In the genomic region with DNA sequence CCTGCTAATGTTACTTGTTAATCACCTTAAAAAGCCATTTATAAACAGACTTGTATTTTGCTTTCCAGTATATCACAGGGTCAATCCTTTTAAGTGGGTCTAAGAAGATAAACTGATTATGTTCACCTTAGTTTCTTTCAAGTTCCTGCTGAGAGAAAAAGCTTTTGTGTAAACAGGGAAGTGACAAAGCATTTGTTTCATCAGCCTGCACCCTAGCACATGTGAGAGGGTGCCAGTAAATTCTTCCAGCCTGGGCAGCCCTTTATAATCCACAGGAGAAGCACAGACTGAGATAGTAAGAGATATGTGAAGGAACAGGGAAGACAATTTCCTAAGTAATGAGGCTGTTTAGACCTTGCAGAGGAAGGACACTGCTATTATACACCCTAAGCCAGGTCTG, we compare ENCODE assay signal across 2 cellular contexts.
TF ChIP-seq lines count a peak whose summit lies in the region.

No MANE protein-coding gene starts in this region.

TF ChIP-seq in HEK293, 187 proteins besides CTCF, POLR2A, EP300 and RAD21:
- TF ChIP-seq ZNF10 (tag by site-specific recombination; IDR thresholded peaks at IDR 0.05) = no peak
- TF ChIP-seq, protein P1, sequence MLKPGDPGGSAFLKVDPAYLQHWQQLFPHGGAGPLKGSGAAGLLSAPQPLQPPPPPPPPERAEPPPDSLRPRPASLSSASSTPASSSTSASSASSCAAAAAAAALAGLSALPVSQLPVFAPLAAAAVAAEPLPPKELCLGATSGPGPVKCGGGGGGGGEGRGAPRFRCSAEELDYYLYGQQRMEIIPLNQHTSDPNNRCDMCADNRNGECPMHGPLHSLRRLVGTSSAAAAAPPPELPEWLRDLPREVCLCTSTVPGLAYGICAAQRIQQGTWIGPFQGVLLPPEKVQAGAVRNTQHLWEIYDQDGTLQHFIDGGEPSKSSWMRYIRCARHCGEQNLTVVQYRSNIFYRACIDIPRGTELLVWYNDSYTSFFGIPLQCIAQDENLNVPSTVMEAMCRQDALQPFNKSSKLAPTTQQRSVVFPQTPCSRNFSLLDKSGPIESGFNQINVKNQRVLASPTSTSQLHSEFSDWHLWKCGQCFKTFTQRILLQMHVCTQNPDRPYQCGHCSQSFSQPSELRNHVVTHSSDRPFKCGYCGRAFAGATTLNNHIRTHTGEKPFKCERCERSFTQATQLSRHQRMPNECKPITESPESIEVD (tag by site-specific recombination; IDR thresholded peaks at IDR 0.05) = 0 out of 2 replicates have a peak, but pooled peaks have one; percentile 11

TF ChIP-seq in HepG2, 621 proteins besides CTCF, POLR2A, EP300 and RAD21:
- TF ChIP-seq SMYD3 (CRISPR knock-in tag; IDR thresholded peaks at IDR 0.05) (no peak), ZNF713 (CRISPR knock-in tag; IDR thresholded peaks at IDR 0.05) (no peak), ZNF18 (CRISPR knock-in tag; IDR thresholded peaks at IDR 0.05; ENCODE audit: insufficient replicate concordance) (no peak), ZNF589 (CRISPR knock-in tag; conservative IDR thresholded peaks at IDR 0.05) (no peak), THYN1 (CRISPR knock-in tag; IDR thresholded peaks at IDR 0.05; ENCODE audit: borderline replicate concordance, low read depth) (no peak)
- TF ChIP-seq, protein P2, sequence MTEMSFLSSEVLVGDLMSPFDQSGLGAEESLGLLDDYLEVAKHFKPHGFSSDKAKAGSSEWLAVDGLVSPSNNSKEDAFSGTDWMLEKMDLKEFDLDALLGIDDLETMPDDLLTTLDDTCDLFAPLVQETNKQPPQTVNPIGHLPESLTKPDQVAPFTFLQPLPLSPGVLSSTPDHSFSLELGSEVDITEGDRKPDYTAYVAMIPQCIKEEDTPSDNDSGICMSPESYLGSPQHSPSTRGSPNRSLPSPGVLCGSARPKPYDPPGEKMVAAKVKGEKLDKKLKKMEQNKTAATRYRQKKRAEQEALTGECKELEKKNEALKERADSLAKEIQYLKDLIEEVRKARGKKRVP (CRISPR knock-in tag; IDR thresholded peaks at IDR 0.05) = peak in 1 of 2 experiments; percentile 50; a peak in 1 of 4 replicates
- TF ChIP-seq, protein P3, sequence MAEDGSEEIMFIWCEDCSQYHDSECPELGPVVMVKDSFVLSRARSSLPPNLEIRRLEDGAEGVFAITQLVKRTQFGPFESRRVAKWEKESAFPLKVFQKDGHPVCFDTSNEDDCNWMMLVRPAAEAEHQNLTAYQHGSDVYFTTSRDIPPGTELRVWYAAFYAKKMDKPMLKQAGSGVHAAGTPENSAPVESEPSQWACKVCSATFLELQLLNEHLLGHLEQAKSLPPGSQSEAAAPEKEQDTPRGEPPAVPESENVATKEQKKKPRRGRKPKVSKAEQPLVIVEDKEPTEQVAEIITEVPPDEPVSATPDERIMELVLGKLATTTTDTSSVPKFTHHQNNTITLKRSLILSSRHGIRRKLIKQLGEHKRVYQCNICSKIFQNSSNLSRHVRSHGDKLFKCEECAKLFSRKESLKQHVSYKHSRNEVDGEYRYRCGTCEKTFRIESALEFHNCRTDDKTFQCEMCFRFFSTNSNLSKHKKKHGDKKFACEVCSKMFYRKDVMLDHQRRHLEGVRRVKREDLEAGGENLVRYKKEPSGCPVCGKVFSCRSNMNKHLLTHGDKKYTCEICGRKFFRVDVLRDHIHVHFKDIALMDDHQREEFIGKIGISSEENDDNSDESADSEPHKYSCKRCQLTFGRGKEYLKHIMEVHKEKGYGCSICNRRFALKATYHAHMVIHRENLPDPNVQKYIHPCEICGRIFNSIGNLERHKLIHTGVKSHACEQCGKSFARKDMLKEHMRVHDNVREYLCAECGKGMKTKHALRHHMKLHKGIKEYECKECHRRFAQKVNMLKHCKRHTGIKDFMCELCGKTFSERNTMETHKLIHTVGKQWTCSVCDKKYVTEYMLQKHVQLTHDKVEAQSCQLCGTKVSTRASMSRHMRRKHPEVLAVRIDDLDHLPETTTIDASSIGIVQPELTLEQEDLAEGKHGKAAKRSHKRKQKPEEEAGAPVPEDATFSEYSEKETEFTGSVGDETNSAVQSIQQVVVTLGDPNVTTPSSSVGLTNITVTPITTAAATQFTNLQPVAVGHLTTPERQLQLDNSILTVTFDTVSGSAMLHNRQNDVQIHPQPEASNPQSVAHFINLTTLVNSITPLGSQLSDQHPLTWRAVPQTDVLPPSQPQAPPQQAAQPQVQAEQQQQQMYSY (CRISPR knock-in tag; IDR thresholded peaks at IDR 0.05) = no peak
- TF ChIP-seq, protein P4, sequence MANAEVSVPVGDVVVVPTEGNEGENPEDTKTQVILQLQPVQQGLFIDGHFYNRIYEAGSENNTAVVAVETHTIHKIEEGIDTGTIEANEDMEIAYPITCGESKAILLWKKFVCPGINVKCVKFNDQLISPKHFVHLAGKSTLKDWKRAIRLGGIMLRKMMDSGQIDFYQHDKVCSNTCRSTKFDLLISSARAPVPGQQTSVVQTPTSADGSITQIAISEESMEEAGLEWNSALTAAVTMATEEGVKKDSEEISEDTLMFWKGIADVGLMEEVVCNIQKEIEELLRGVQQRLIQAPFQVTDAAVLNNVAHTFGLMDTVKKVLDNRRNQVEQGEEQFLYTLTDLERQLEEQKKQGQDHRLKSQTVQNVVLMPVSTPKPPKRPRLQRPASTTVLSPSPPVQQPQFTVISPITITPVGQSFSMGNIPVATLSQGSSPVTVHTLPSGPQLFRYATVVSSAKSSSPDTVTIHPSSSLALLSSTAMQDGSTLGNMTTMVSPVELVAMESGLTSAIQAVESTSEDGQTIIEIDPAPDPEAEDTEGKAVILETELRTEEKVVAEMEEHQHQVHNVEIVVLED (CRISPR knock-in tag; IDR thresholded peaks at IDR 0.05; ENCODE audit: borderline replicate concordance) = no peak
TF ChIP-seq in HepG2: peak in this region for 1.
